ENCODE assay signal across 8 cellular contexts in genomic region chr20:44388466-44389023, GRCh38.
DNase-seq lines count a peak whose midpoint lies in the region; ATAC-seq lines count a peak whose summit lies in the region.

No MANE protein-coding gene starts in this region.

- DNase-seq in DMS53 (lab: John Stamatoyannopoulos, UW) = peak; percentile 86
- peak; percentile 68 for DNase-seq in NCI-H748 (lab: John Stamatoyannopoulos, UW; ENCODE audit: unreplicated experiment)
- DNase-seq in activated CD4-positive, alpha-beta T cell treated with anti-CD3 and anti-CD28 coated beads, Interleukin-2, amount 50 U/mL, for 48 hours = peak; percentile 78 to 84
- DNase-seq in effector CD8-positive, alpha-beta T cell (lab: John Stamatoyannopoulos, UW) = peak; percentile 44
- peak; percentile 13 for DNase-seq in medulla oblongata (ENCODE audit: extremely low spot score)
- DNase-seq in stimulated activated CD8-positive, alpha-beta memory T cell treated with anti-CD3 and anti-CD28 coated beads, Interleukin-15, amount 100 ng/mL, for 4 hours (ENCODE audit: low read depth in 2 of 2) = peak; percentile 9 to 26

- ATAC-seq in HG02885 (IDR thresholded peaks at IDR 0.05; ENCODE audit: poor library complexity, unreplicated experiment) (peak; percentile 58), GM18502 (IDR thresholded peaks at IDR 0.05; ENCODE audit: poor library complexity, unreplicated experiment) (no peak)

Comparison
In these comparisons a context has a peak if more than half of its experiments do, and no peak if none do; other contexts are left out.
1. DNase-seq: peak in every context shown above with its lines; median percentile 86 in DMS53; 81 in activated CD4-positive, alpha-beta T cell treated with anti-CD3 and anti-CD28 coated beads, Interleukin-2, amount 50 U/mL, for 48 hours; 68 in NCI-H748; 44 in effector CD8-positive, alpha-beta T cell; 18 in stimulated activated CD8-positive, alpha-beta memory T cell treated with anti-CD3 and anti-CD28 coated beads, Interleukin-15, amount 100 ng/mL, for 4 hours; 13 in medulla oblongata.